8 cellular contexts compared by ENCODE assay signal in genomic region chr15:63381301-63382192, GRCh38. TPM values are rescaled to one million over a fixed set of nuclear protein-coding genes. Genes with fewer than 3 reads are reported as not detected.
DNase-seq lines count a peak whose midpoint lies in the region; ATAC-seq and TF ChIP-seq lines count a peak whose summit lies in the region.

Gene CA12, minus strand, starts transcription at chr15:63381846. Its CDS starts 126 bp downstream, at chr15:63381720.

- H3K9ac ChIP-seq in endodermal cell (ENCODE audit: extremely low read depth, low read length, poor library complexity, severe bottlenecking): no peak within 1 kb of the TSS

- H3K4me1 ChIP-seq in SJSA1 (replicated peaks): peaks cover 14% of the 10 kb centered on the region
- peaks cover 3% of the 10 kb centered on the region for H3K4me1 ChIP-seq in endodermal cell (ENCODE audit: control insufficient read depth, insufficient read depth, low read length)
- no peaks in the 10 kb centered on the region for H3K4me1 ChIP-seq in urinary bladder (ENCODE audit: insufficient read depth)

- H3K27ac ChIP-seq in SJSA1: no peak within 1 kb of the TSS
- no peak within 1 kb of the TSS for H3K27ac ChIP-seq in endodermal cell (ENCODE audit: low read depth, low read length)
- no peak within 1 kb of the TSS for H3K27ac ChIP-seq in urinary bladder (ENCODE audit: low read depth)

- no peaks in the 10 kb centered on the region for H3K36me3 Mint-ChIP-seq in endodermal cell (ENCODE audit: low read depth)

- H3K4me3 Mint-ChIP-seq in endodermal cell: peak within 1 kb of the TSS; percentile 58

- DNase-seq in NCI-H2227 (lab: John Stamatoyannopoulos, UW; ENCODE audit: unreplicated experiment): peak; percentile 31
- DNase-seq in NCI-H2227 treated with DMSO at 0.1 percent for 48 hours (lab: John Stamatoyannopoulos, UW): no peak
- DNase-seq in SJSA1 (ENCODE audit: low read depth in 1 of 2, low spot score in 2 of 2): peak; percentile 40 to 42
- DNase-seq in endodermal cell: peak; percentile 85
- DNase-seq in midbrain (lab: John Stamatoyannopoulos, UW): peak; percentile 42
- no peak for DNase-seq in middle frontal gyrus (ENCODE audit: extremely low spot score, low spot score)

- peaks cover 20% of the 10 kb centered on the region for H3K4me1 Mint-ChIP-seq in endodermal cell

- 9 to 21% methylated on average over 23 to 57 of the region's 58 CpGs for WGBS in endodermal cell (ENCODE audit: insufficient coverage in 1 of 2, insufficient read length in 1 of 2), 2 experiments
- WGBS in urinary bladder: 2% methylated on average over 58 of the region's 58 CpGs

- no peak for TF ChIP-seq POLR2A in GM18505 (IDR thresholded peaks at IDR 0.05; ENCODE audit: borderline replicate concordance, extremely low read depth, insufficient read depth, insufficient read length)

- no peak within 1 kb of the TSS for H3K27ac Mint-ChIP-seq in endodermal cell

- no peak for ATAC-seq in GM18505 (IDR thresholded peaks at IDR 0.05; ENCODE audit: unreplicated experiment)

- H3K9me3 Mint-ChIP-seq in endodermal cell: no peaks in the 10 kb centered on the region

- H3K4me3 ChIP-seq in SJSA1: peak within 1 kb of the TSS; percentile 43
- H3K4me3 ChIP-seq in endodermal cell (ENCODE audit: low read length): peak within 1 kb of the TSS; percentile 67
- H3K4me3 ChIP-seq in urinary bladder (ENCODE audit: low read depth, low read length): peak within 1 kb of the TSS; percentile 42

- no peaks in the 10 kb centered on the region for H3K27me3 ChIP-seq in SJSA1 (replicated peaks)
- H3K27me3 ChIP-seq in endodermal cell (ENCODE audit: control insufficient read depth, insufficient read depth, low read length, poor library complexity, severe bottlenecking): peaks cover 58% of the 10 kb centered on the region

- peaks cover 81% of the 10 kb centered on the region for H3K27me3 Mint-ChIP-seq in endodermal cell (ENCODE audit: insufficient read depth)

- H3K9me3 ChIP-seq in SJSA1 (replicated peaks) (0 out of 2 replicates have a peak, but pooled peaks cover 3% of the 10 kb centered on the region), endodermal cell (ENCODE audit: control insufficient read depth, low read length) (peaks cover 9% of the 10 kb centered on the region)

- no peak for TF ChIP-seq CTCF in endodermal cell (conservative IDR thresholded peaks at IDR 0.05)

- H3K36me3 ChIP-seq in SJSA1 (no peaks in the 10 kb centered on the region), endodermal cell (ENCODE audit: control insufficient read depth, insufficient read depth, low read length) (no peaks in the 10 kb centered on the region), urinary bladder (ENCODE audit: insufficient read depth) (no peaks in the 10 kb centered on the region)

RNA-seq across cellular contexts. Expression of gene CA12, which starts in this region (rescaled TPM):
- total RNA-seq in SJSA1 (2014; rRNA removed; shearing (Covaris generic)): 3.7 and 5.6 TPM in 2 replicates
- total RNA-seq in endodermal cell (1 to 10 TPM; 1.2 to 2.1 TPM), urinary bladder (5.8 TPM)
- polyA plus RNA-seq in endodermal cell (2013, experiment 1 of 2): 0.57 TPM
- polyA plus RNA-seq in endodermal cell (2013, experiment 2 of 2): 0.58 TPM
- polyA plus RNA-seq in urinary bladder: 14.9 TPM

Comparison
In these comparisons a context has a peak if more than half of its experiments do, and no peak if none do; other contexts are left out.
1. DNase-seq: peak in NCI-H2227 (single experiment), SJSA1 (2 of 2), endodermal cell (single experiment) and midbrain (single experiment); none in NCI-H2227 treated with DMSO at 0.1 percent for 48 hours (single experiment) and middle frontal gyrus (single experiment).
2. Peak in every context shown above with its lines, with median percentiles within 50 percentile points of each other: H3K4me3 ChIP-seq.